ENCODE assay signal across 21 cellular contexts in the genomic region with DNA sequence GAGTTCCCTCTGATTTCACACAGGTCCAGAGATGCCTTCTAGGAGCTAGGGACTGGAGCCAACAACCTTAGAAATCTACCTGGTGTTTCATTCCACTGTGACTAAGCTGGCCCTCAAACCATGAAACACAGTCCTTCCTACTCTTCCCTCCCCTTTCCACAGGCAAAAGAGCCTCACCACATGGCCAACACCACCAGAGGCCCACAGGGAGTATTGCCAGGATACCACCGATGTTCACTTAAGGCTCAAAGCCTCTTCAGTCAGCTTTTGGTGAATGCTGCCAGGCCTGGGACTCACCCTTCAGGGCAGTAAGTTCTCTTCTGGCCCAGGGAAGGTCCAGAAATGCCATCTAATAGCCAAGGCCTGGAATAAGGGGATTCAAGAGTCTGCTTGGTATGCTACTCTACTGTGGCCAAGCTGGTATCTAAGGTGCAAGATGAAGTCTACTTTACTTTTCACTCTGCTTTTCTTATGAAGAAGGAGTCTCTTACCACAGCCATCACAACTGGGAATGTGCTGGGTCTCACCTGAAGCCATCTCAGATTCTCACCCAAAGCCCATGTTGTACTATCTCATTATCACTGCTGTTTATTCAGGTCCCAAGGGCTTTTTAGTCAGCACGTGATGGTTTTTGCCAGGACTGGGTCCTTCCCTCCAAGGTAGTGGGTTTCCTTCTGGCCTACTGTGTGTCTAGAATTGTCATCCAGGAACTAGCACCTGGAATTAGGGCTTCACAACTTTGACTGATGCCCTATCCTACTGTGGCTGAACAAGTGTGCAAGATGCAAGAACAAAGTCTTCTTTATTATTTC.
DNase-seq lines count a peak whose midpoint lies in the region; ATAC-seq, FAIRE-seq and TF ChIP-seq lines count a peak whose summit lies in the region.
"Had no signal": no experiment of that assay in that cellular context is flagged by ENCODE, and none has a peak within 500 bp of the region (broad histone marks: within the 10 kb centered on the region; RNA-seq: fewer than 3 reads in every experiment).

No MANE protein-coding gene starts in this region.

- no peak for FAIRE-seq in H1 (lab: Jason Lieb, UNC)
- FAIRE-seq: A204.1, G401.6, GM12891 had no signal

- in situ Hi-C loops in gastrocnemius medialis (cut with MboI; ENCODE audit: low sequenced_read_pairs in 4 of 4) = no loop called here

- H3K4me1 ChIP-seq in H1 (replicated peaks in 1 of 4; ENCODE audit: control insufficient read depth in 3 of 4, insufficient read depth in 4 of 4, low read length in 3 of 4) = no peaks in the 10 kb centered on the region
- H3K4me1 ChIP-seq in mesendoderm (ENCODE audit: control insufficient read depth, low read depth, low read length) = no peaks in the 10 kb centered on the region
- H3K4me1 ChIP-seq in gastrocnemius medialis = no peaks in the 10 kb centered on the region

- no peak for ATAC-seq in HG02938 (IDR thresholded peaks at IDR 0.05; ENCODE audit: unreplicated experiment)
- no peak for ATAC-seq in gastrocnemius medialis

- WGBS in H1 (ENCODE audit: extremely low coverage in 1 of 2, insufficient coverage in 1 of 2, insufficient read length in 1 of 2, insufficient replicate concordance in 2 of 2, low coverage in 1 of 2, low lambda C conversion rate in 2 of 2, missing lambda C conversion rate in 1 of 2), 2 experiments = 88% methylated on average over 2 of the region's 2 CpGs; no CpG with 5 or more reads in 1 of the 2 experiments
- no CpG with 5 or more reads among the region's 2 CpGs for WGBS in mesendoderm (ENCODE audit: extremely low coverage, insufficient coverage, low lambda C conversion rate)

- H4K5ac ChIP-seq in H1 (ENCODE audit: insufficient read length, low read depth, low read length) = no peak overlapping the region
- no peak overlapping the region for H4K5ac ChIP-seq in mesendoderm (ENCODE audit: low read length)

- H3K4ac ChIP-seq in H1 (replicated peaks; ENCODE audit: insufficient read length, low read depth, low read length) (no peak overlapping the region), mesendoderm (ENCODE audit: low read depth, low read length) (no peak overlapping the region)

- H3K36me3 ChIP-seq in H1 (ENCODE audit: control insufficient read depth in 2 of 4, insufficient read depth in 4 of 4, low read length in 3 of 4) (peaks cover 6 to 74% (median 46%) of the 10 kb centered on the region in 4 experiments), mesendoderm (ENCODE audit: control insufficient read depth, insufficient read depth, low read length) (no peaks in the 10 kb centered on the region), gastrocnemius medialis (no peaks in the 10 kb centered on the region)
- H3K36me3 ChIP-seq: BE2C had no signal

- H3K79me1 ChIP-seq in H1 (ENCODE audit: low read depth, low read length) = no peaks in the 10 kb centered on the region
- H3K79me1 ChIP-seq in mesendoderm (ENCODE audit: low read length) = no peaks in the 10 kb centered on the region

- no peak for TF ChIP-seq EP300 in H1 (IDR thresholded peaks at IDR 0.05; ENCODE audit: borderline replicate concordance in 1 of 2, low read depth in 2 of 2, low read length in 2 of 2)

- POLR2A ChIA-PET in H1 (lab: Charles Lee; ENCODE audit: partially characterized antibody) = interaction anchor here (0.7 to 1.5 kb wide), 4 partner anchors 9 to 196 kb away, joined by 3 to 5 read pairs (median 4); no protein-coding TSS in a partner anchor

- H3K4me3 ChIP-seq in H1 (ENCODE audit: extremely low read depth in 1 of 4, insufficient read depth in 2 of 4, low read depth in 3 of 4, low read length in 4 of 4) (no peak overlapping the region), mesendoderm (ENCODE audit: low read length) (no peak overlapping the region), gastrocnemius medialis (no peak overlapping the region)
- H3K4me3 ChIP-seq: GM23248 had no signal

- H4K20me1 ChIP-seq in H1 (replicated peaks in 1 of 2; ENCODE audit: control insufficient read depth in 1 of 2, insufficient read depth in 2 of 2, low read length in 2 of 2) = peaks cover 0 to under 1% of the 10 kb centered on the region in 2 experiments

- H2BK120ac ChIP-seq in H1 (replicated peaks; ENCODE audit: low read depth, low read length) = no peak overlapping the region
- H2BK120ac ChIP-seq in mesendoderm (ENCODE audit: low read depth, low read length) = no peak overlapping the region

- H3K4me2 ChIP-seq in H1 (ENCODE audit: insufficient read depth in 1 of 2, low read depth in 2 of 2, low read length in 2 of 2) = no peak overlapping the region
- H3K4me2 ChIP-seq in mesendoderm (ENCODE audit: low read length) = no peak overlapping the region

- H3K27ac ChIP-seq in H1 (ENCODE audit: low read depth, low read length) (no peak overlapping the region), mesendoderm (ENCODE audit: low read depth, low read length) (no peak overlapping the region), gastrocnemius medialis (no peak overlapping the region)
- H3K27ac ChIP-seq: GM23248 had no signal

- intact Hi-C loops in gastrocnemius medialis (cut with DNase I; ENCODE audit: low total_unique reads) = no loop called here

- TF ChIP-seq POLR2A in H1 (IDR thresholded peaks at IDR 0.05; ENCODE audit: control extremely low read depth in 1 of 2, low read depth in 2 of 2, low read length in 2 of 2) (peak; percentile 39 to 61), gastrocnemius medialis (IDR thresholded peaks at IDR 0.05) (no peak)

- H3K23me2 ChIP-seq in H1 (ENCODE audit: low read depth, low read length) = no peaks in the 10 kb centered on the region

- no peak overlapping the region for H2BK12ac ChIP-seq in H1 (ENCODE audit: low read depth, low read length)

- H4K91ac ChIP-seq in H1 (replicated peaks; ENCODE audit: insufficient read length, low read length) = no peak overlapping the region

- CTCF ChIA-PET in H1 (lab: Charles Lee; ENCODE audit: partially characterized antibody) = interaction anchor here (1.0 to 1.1 kb wide), 2 partner anchors 10 to 46 kb away, joined by 4 read pairs; no protein-coding TSS in a partner anchor

- TF ChIP-seq CTCF in H1 (IDR thresholded peaks at IDR 0.05; ENCODE audit: control extremely low read depth in 1 of 3, insufficient read depth in 1 of 3, low read depth in 1 of 3, low read length in 3 of 3) (no peak), gastrocnemius medialis (IDR thresholded peaks at IDR 0.05 in 4 of 5, conservative IDR thresholded peaks at IDR 0.05 in 1 of 5) (no peak)

- no peak overlapping the region for H2BK15ac ChIP-seq in H1 (ENCODE audit: low read length)
- no peak overlapping the region for H2BK15ac ChIP-seq in mesendoderm (replicated peaks; ENCODE audit: low read depth)

- H2AFZ ChIP-seq in H1 (ENCODE audit: low read length) = no peak overlapping the region
- H2AFZ ChIP-seq: GM23248 had no signal

- no peak overlapping the region for H2BK5ac ChIP-seq in H1 (ENCODE audit: low read depth, low read length)
- H2BK5ac ChIP-seq in mesendoderm (ENCODE audit: low read length) = no peak overlapping the region

- no peak overlapping the region for H4K8ac ChIP-seq in H1 (ENCODE audit: extremely low read depth, insufficient read depth, low read length)
- H4K8ac ChIP-seq in mesendoderm (ENCODE audit: low read depth, low read length) = no peak overlapping the region

- DNase-seq in NCI-H2171 (lab: John Stamatoyannopoulos, UW) (peak; percentile 44), H1 (ENCODE audit: low read depth in 1 of 2, low spot score in 2 of 2) (no peak), mesendoderm (peak; percentile 11), HPDE6-E6E7 (ENCODE audit: extremely low spot score) (no peak), gastrocnemius medialis (no peak)
- DNase-seq: ACHN; BE2C; C1 segment of cervical spinal cord; CD4-positive, CD25-positive, alpha-beta regulatory T cell; CD8-positive, alpha-beta memory T cell; COR-L47; DMS 273 treated with DMSO at 0.1 percent for 48 hours; DMS53; DND-41; EL; GM23248; H7 had no signal

- H2AK5ac ChIP-seq in H1 (ENCODE audit: low read depth, low read length) (no peak overlapping the region), mesendoderm (ENCODE audit: low read length) (no peak overlapping the region)

- H3K27me3 ChIP-seq in H1 (replicated peaks in 1 of 4; ENCODE audit: control insufficient read depth in 3 of 4, extremely low read depth in 1 of 4, insufficient read depth in 3 of 4, low read length in 3 of 4) (no peaks in the 10 kb centered on the region), mesendoderm (ENCODE audit: insufficient read depth, low read length, poor library complexity) (no peaks in the 10 kb centered on the region), gastrocnemius medialis (no peaks in the 10 kb centered on the region)
- H3K27me3 ChIP-seq: BE2C had no signal

- H3K9me3 ChIP-seq in H1 (ENCODE audit: insufficient read depth in 2 of 2, low read depth in 1 of 2, low read length in 1 of 2) = peaks cover 30 to 51% of the 10 kb centered on the region in 2 experiments; a peak in 3 of 4 replicates
- no peaks in the 10 kb centered on the region for H3K9me3 ChIP-seq in gastrocnemius medialis
- H3K9me3 ChIP-seq: BE2C had no signal

- no peak overlapping the region for H3K18ac ChIP-seq in H1 (ENCODE audit: extremely low read depth, low read length)
- H3K18ac ChIP-seq in mesendoderm (ENCODE audit: low read length) = no peak overlapping the region

- no peak for TF ChIP-seq RAD21 in H1 (IDR thresholded peaks at IDR 0.05 in 1 of 2, conservative IDR thresholded peaks at IDR 0.05 in 1 of 2; ENCODE audit: low read depth in 2 of 2, low read length in 2 of 2)

- no peak overlapping the region for H2BK20ac ChIP-seq in H1 (ENCODE audit: low read length)

- H3K14ac ChIP-seq in H1 (ENCODE audit: insufficient read length) = no peak overlapping the region

- H3K79me2 ChIP-seq in H1 (ENCODE audit: control insufficient read depth in 1 of 2, insufficient read depth in 2 of 2, low read length in 2 of 2) (peaks cover 0 to 16% of the 10 kb centered on the region in 2 experiments; a peak in 2 of 4 replicates), mesendoderm (ENCODE audit: control insufficient read depth, insufficient read depth, low read length) (no peaks in the 10 kb centered on the region)

- no peak overlapping the region for H3K56ac ChIP-seq in H1 (replicated peaks; ENCODE audit: insufficient read length, low read depth, low read length)
- H3K56ac ChIP-seq in mesendoderm (ENCODE audit: low read length) = no peak overlapping the region

- H3K23ac ChIP-seq in H1 (ENCODE audit: insufficient read length) (no peak overlapping the region), mesendoderm (ENCODE audit: low read length) (no peak overlapping the region)

- H3K9ac ChIP-seq in H1 (replicated peaks in 1 of 4; ENCODE audit: extremely low read depth in 1 of 4, low read depth in 3 of 4, low read length in 3 of 4) = no peak overlapping the region
- H3K9ac ChIP-seq in mesendoderm (ENCODE audit: low read length) = no peak overlapping the region
- H3K9ac ChIP-seq: GM23248 had no signal

TF ChIP-seq in H1, 55 proteins besides CTCF, POLR2A, EP300 and RAD21 (continues in another document):
- TF ChIP-seq, protein P1, sequence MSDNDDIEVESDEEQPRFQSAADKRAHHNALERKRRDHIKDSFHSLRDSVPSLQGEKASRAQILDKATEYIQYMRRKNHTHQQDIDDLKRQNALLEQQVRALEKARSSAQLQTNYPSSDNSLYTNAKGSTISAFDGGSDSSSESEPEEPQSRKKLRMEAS (IDR thresholded peaks at IDR 0.05) = peak; percentile 43; the same call in 1 of the 2 replicates
- TF ChIP-seq TAF1 (IDR thresholded peaks at IDR 0.05; ENCODE audit: low read depth, low read length) = no peak

Comparison
In these comparisons a context has a peak if more than half of its experiments do, and no peak if none do; other contexts are left out.
1. DNase-seq: peak in NCI-H2171 (single experiment) and mesendoderm (single experiment); none in H1 (0 of 2), HPDE6-E6E7 (single experiment) and gastrocnemius medialis (0 of 2).
2. POLR2A ChIP-seq: peak in H1 (2 of 2); none in gastrocnemius medialis (0 of 2).